1 cellular context compared by ENCODE assay signal in genomic region chr11:75721852-75722668, GRCh38.
A peak's percentile ranks its signal among the peaks of the same experiment; 100 is the strongest.
TF ChIP-seq lines count a peak whose summit lies in the region.

No MANE protein-coding gene starts in this region.

TF ChIP-seq in HepG2, 621 proteins besides CTCF, POLR2A, EP300 and RAD21 (continued from another document and continues in another):
- TF ChIP-seq, protein P1, sequence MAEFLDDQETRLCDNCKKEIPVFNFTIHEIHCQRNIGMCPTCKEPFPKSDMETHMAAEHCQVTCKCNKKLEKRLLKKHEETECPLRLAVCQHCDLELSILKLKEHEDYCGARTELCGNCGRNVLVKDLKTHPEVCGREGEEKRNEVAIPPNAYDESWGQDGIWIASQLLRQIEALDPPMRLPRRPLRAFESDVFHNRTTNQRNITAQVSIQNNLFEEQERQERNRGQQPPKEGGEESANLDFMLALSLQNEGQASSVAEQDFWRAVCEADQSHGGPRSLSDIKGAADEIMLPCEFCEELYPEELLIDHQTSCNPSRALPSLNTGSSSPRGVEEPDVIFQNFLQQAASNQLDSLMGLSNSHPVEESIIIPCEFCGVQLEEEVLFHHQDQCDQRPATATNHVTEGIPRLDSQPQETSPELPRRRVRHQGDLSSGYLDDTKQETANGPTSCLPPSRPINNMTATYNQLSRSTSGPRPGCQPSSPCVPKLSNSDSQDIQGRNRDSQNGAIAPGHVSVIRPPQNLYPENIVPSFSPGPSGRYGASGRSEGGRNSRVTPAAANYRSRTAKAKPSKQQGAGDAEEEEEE (CRISPR knock-in tag; IDR thresholded peaks at IDR 0.05; ENCODE audit: borderline replicate concordance) = no peak
- TF ChIP-seq, protein P2, sequence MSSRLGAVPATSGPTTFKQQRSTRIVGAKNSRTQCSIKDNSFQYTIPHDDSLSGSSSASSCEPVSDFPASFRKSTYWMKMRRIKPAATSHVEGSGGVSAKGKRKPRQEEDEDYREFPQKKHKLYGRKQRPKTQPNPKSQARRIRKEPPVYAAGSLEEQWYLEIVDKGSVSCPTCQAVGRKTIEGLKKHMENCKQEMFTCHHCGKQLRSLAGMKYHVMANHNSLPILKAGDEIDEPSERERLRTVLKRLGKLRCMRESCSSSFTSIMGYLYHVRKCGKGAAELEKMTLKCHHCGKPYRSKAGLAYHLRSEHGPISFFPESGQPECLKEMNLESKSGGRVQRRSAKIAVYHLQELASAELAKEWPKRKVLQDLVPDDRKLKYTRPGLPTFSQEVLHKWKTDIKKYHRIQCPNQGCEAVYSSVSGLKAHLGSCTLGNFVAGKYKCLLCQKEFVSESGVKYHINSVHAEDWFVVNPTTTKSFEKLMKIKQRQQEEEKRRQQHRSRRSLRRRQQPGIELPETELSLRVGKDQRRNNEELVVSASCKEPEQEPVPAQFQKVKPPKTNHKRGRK (CRISPR knock-in tag; IDR thresholded peaks at IDR 0.05) = no peak
- TF ChIP-seq ZNF780A (CRISPR knock-in tag; IDR thresholded peaks at IDR 0.05) = no peak
- TF ChIP-seq SMC3 (IDR thresholded peaks at IDR 0.05; ENCODE audit: low read length) = no peak
- TF ChIP-seq, protein P3, sequence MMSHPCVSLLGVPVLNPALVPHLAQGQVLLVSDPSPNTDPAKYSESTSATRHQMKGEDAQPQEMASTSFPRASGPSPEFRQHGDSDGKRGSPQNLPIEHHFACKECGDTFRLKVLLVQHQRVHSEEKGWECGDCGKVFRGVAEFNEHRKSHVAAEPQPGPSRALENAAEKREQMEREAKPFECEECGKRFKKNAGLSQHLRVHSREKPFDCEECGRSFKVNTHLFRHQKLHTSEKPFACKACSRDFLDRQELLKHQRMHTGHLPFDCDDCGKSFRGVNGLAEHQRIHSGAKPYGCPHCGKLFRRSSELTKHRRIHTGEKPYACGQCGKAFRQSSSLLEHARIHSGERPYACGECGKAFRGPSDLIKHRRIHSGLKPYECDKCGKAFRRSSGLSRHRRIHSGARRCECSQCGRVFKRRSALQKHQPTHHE (CRISPR knock-in tag; IDR thresholded peaks at IDR 0.05; ENCODE audit: borderline replicate concordance) = 0 out of 2 replicates have a peak, but pooled peaks have one; percentile 40
- TF ChIP-seq, protein P4, sequence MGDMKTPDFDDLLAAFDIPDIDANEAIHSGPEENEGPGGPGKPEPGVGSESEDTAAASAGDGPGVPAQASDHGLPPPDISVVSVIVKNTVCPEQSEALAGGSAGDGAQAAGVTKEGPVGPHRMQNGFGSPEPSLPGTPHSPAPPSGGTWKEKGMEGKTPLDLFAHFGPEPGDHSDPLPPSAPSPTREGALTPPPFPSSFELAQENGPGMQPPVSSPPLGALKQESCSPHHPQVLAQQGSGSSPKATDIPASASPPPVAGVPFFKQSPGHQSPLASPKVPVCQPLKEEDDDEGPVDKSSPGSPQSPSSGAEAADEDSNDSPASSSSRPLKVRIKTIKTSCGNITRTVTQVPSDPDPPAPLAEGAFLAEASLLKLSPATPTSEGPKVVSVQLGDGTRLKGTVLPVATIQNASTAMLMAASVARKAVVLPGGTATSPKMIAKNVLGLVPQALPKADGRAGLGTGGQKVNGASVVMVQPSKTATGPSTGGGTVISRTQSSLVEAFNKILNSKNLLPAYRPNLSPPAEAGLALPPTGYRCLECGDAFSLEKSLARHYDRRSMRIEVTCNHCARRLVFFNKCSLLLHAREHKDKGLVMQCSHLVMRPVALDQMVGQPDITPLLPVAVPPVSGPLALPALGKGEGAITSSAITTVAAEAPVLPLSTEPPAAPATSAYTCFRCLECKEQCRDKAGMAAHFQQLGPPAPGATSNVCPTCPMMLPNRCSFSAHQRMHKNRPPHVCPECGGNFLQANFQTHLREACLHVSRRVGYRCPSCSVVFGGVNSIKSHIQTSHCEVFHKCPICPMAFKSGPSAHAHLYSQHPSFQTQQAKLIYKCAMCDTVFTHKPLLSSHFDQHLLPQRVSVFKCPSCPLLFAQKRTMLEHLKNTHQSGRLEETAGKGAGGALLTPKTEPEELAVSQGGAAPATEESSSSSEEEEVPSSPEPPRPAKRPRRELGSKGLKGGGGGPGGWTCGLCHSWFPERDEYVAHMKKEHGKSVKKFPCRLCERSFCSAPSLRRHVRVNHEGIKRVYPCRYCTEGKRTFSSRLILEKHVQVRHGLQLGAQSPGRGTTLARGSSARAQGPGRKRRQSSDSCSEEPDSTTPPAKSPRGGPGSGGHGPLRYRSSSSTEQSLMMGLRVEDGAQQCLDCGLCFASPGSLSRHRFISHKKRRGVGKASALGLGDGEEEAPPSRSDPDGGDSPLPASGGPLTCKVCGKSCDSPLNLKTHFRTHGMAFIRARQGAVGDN (CRISPR knock-in tag; IDR thresholded peaks at IDR 0.05) = peak; percentile 96
- no peak for TF ChIP-seq ZNF850 (CRISPR knock-in tag; conservative IDR thresholded peaks at IDR 0.05)
- no peak for TF ChIP-seq MXI1 (IDR thresholded peaks at IDR 0.05; ENCODE audit: borderline replicate concordance, low read depth, low read length)
- no peak for TF ChIP-seq FOXP4 (CRISPR knock-in tag; IDR thresholded peaks at IDR 0.05)
- TF ChIP-seq RARA (CRISPR knock-in tag; IDR thresholded peaks at IDR 0.05) = no peak
- TF ChIP-seq ZNF224 (CRISPR knock-in tag; IDR thresholded peaks at IDR 0.05) = no peak
- no peak; the same call in 1 of the 2 replicates for TF ChIP-seq ZNF225 (CRISPR knock-in tag; IDR thresholded peaks at IDR 0.05)
- TF ChIP-seq GATAD1 (CRISPR knock-in tag; IDR thresholded peaks at IDR 0.05) = no peak
- TF ChIP-seq ZNF343 (CRISPR knock-in tag; IDR thresholded peaks at IDR 0.05) = 0 out of 2 replicates have a peak, but pooled peaks have one; percentile 56
- TF ChIP-seq AHR (CRISPR knock-in tag; IDR thresholded peaks at IDR 0.05) = no peak
- no peak for TF ChIP-seq ASH2L (IDR thresholded peaks at IDR 0.05; ENCODE audit: insufficient read length, low read depth, low read length)
- TF ChIP-seq ELF3 (CRISPR knock-in tag; IDR thresholded peaks at IDR 0.05) = peak; percentile 38; the same call in 1 of the 2 replicates
- no peak for TF ChIP-seq NCOA5 (CRISPR knock-in tag; IDR thresholded peaks at IDR 0.05)
- no peak; the same call in 1 of the 2 replicates for TF ChIP-seq REPIN1 (CRISPR knock-in tag; IDR thresholded peaks at IDR 0.05; ENCODE audit: borderline replicate concordance, low read depth)
- TF ChIP-seq ARNT (IDR thresholded peaks at IDR 0.05) = no peak
- TF ChIP-seq ZFP82 (CRISPR knock-in tag; IDR thresholded peaks at IDR 0.05; ENCODE audit: borderline replicate concordance) = no peak
- no peak for TF ChIP-seq SSRP1 (CRISPR knock-in tag; IDR thresholded peaks at IDR 0.05)
- 0 out of 2 replicates have a peak, but pooled peaks have one; percentile 44 for TF ChIP-seq ZNF232 (CRISPR knock-in tag; IDR thresholded peaks at IDR 0.05; ENCODE audit: borderline replicate concordance)
- TF ChIP-seq, protein P5, sequence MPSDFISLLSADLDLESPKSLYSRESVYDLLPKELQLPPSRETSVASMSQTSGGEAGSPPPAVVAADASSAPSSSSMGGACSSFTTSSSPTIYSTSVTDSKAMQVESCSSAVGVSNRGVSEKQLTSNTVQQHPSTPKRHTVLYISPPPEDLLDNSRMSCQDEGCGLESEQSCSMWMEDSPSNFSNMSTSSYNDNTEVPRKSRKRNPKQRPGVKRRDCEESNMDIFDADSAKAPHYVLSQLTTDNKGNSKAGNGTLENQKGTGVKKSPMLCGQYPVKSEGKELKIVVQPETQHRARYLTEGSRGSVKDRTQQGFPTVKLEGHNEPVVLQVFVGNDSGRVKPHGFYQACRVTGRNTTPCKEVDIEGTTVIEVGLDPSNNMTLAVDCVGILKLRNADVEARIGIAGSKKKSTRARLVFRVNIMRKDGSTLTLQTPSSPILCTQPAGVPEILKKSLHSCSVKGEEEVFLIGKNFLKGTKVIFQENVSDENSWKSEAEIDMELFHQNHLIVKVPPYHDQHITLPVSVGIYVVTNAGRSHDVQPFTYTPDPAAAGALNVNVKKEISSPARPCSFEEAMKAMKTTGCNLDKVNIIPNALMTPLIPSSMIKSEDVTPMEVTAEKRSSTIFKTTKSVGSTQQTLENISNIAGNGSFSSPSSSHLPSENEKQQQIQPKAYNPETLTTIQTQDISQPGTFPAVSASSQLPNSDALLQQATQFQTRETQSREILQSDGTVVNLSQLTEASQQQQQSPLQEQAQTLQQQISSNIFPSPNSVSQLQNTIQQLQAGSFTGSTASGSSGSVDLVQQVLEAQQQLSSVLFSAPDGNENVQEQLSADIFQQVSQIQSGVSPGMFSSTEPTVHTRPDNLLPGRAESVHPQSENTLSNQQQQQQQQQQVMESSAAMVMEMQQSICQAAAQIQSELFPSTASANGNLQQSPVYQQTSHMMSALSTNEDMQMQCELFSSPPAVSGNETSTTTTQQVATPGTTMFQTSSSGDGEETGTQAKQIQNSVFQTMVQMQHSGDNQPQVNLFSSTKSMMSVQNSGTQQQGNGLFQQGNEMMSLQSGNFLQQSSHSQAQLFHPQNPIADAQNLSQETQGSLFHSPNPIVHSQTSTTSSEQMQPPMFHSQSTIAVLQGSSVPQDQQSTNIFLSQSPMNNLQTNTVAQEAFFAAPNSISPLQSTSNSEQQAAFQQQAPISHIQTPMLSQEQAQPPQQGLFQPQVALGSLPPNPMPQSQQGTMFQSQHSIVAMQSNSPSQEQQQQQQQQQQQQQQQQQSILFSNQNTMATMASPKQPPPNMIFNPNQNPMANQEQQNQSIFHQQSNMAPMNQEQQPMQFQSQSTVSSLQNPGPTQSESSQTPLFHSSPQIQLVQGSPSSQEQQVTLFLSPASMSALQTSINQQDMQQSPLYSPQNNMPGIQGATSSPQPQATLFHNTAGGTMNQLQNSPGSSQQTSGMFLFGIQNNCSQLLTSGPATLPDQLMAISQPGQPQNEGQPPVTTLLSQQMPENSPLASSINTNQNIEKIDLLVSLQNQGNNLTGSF (CRISPR knock-in tag; IDR thresholded peaks at IDR 0.05) = 0 out of 2 replicates have a peak, but pooled peaks have one; percentile 42
- TF ChIP-seq ZFP91 (CRISPR knock-in tag; IDR thresholded peaks at IDR 0.05; ENCODE audit: borderline replicate concordance) = peak; percentile 72
- TF ChIP-seq SP140L (CRISPR knock-in tag; IDR thresholded peaks at IDR 0.05; ENCODE audit: borderline replicate concordance) = no peak
- no peak for TF ChIP-seq ZNF616 (CRISPR knock-in tag; IDR thresholded peaks at IDR 0.05; ENCODE audit: low read depth)
- TF ChIP-seq HHEX (CRISPR knock-in tag; IDR thresholded peaks at IDR 0.05) = no peak
- no peak for TF ChIP-seq EZH2 (conservative IDR thresholded peaks at IDR 0.05; ENCODE audit: low read depth, low read length)
- TF ChIP-seq ZNF547 (CRISPR knock-in tag; IDR thresholded peaks at IDR 0.05) = no peak
- TF ChIP-seq ATRX (CRISPR knock-in tag; IDR thresholded peaks at IDR 0.05; ENCODE audit: borderline replicate concordance) = no peak
- TF ChIP-seq RCOR2 (CRISPR knock-in tag; IDR thresholded peaks at IDR 0.05) = no peak; the same call in none of the 2 replicates
- no peak for TF ChIP-seq MTF1 (CRISPR knock-in tag; IDR thresholded peaks at IDR 0.05)
- no peak for TF ChIP-seq ZNF329 (CRISPR knock-in tag; IDR thresholded peaks at IDR 0.05; ENCODE audit: low read depth)
- TF ChIP-seq YY1 (IDR thresholded peaks at IDR 0.05; ENCODE audit: insufficient read depth, insufficient replicate concordance, low read depth, low read length) = no peak
- TF ChIP-seq SMARCC2 (IDR thresholded peaks at IDR 0.05) = no peak
- TF ChIP-seq PRPF4 (IDR thresholded peaks at IDR 0.05; ENCODE audit: low read depth, low read length, poor library complexity, severe bottlenecking) = no peak
- TF ChIP-seq THAP7 (CRISPR knock-in tag; IDR thresholded peaks at IDR 0.05) = no peak
- peak; percentile 72 for TF ChIP-seq NR2C2 (CRISPR knock-in tag; IDR thresholded peaks at IDR 0.05; ENCODE audit: borderline replicate concordance)
- TF ChIP-seq PLRG1 (conservative IDR thresholded peaks at IDR 0.05) = no peak
- TF ChIP-seq, protein P6, sequence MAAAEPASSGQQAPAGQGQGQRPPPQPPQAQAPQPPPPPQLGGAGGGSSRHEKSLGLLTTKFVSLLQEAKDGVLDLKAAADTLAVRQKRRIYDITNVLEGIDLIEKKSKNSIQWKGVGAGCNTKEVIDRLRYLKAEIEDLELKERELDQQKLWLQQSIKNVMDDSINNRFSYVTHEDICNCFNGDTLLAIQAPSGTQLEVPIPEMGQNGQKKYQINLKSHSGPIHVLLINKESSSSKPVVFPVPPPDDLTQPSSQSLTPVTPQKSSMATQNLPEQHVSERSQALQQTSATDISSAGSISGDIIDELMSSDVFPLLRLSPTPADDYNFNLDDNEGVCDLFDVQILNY (CRISPR knock-in tag; conservative IDR thresholded peaks at IDR 0.05) = no peak
- TF ChIP-seq, protein P7, sequence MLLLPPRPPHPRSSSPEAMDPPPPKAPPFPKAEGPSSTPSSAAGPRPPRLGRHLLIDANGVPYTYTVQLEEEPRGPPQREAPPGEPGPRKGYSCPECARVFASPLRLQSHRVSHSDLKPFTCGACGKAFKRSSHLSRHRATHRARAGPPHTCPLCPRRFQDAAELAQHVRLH (CRISPR knock-in tag; IDR thresholded peaks at IDR 0.05; ENCODE audit: borderline replicate concordance, low read depth) = no peak
